Comparison of ENCODE assay signal across 1 cellular context in genomic region chr19:9818175-9818733, GRCh38.
A peak's percentile ranks its signal among the peaks of the same experiment; 100 is the strongest.
TF ChIP-seq lines count a peak whose summit lies in the region.

No MANE protein-coding gene starts in this region.

TF ChIP-seq in HepG2, 621 proteins besides CTCF, POLR2A, EP300 and RAD21 (continues in another document):
- TF ChIP-seq SRF (IDR thresholded peaks at IDR 0.05; ENCODE audit: low read depth, low read length): no peak
- peak; percentile 61; the same call in 1 of the 2 replicates for TF ChIP-seq ZNF703 (CRISPR knock-in tag; IDR thresholded peaks at IDR 0.05; ENCODE audit: borderline replicate concordance)
- TF ChIP-seq ZBTB20 (CRISPR knock-in tag; IDR thresholded peaks at IDR 0.05; ENCODE audit: borderline replicate concordance, low read depth): no peak
- TF ChIP-seq ZNF143 (CRISPR knock-in tag; IDR thresholded peaks at IDR 0.05): no peak
- no peak for TF ChIP-seq ZSCAN20 (CRISPR knock-in tag; IDR thresholded peaks at IDR 0.05; ENCODE audit: borderline replicate concordance)
- TF ChIP-seq ZNF256 (CRISPR knock-in tag; conservative IDR thresholded peaks at IDR 0.05): 0 out of 2 replicates have a peak, but pooled peaks have one; percentile 41
- TF ChIP-seq, protein P1, sequence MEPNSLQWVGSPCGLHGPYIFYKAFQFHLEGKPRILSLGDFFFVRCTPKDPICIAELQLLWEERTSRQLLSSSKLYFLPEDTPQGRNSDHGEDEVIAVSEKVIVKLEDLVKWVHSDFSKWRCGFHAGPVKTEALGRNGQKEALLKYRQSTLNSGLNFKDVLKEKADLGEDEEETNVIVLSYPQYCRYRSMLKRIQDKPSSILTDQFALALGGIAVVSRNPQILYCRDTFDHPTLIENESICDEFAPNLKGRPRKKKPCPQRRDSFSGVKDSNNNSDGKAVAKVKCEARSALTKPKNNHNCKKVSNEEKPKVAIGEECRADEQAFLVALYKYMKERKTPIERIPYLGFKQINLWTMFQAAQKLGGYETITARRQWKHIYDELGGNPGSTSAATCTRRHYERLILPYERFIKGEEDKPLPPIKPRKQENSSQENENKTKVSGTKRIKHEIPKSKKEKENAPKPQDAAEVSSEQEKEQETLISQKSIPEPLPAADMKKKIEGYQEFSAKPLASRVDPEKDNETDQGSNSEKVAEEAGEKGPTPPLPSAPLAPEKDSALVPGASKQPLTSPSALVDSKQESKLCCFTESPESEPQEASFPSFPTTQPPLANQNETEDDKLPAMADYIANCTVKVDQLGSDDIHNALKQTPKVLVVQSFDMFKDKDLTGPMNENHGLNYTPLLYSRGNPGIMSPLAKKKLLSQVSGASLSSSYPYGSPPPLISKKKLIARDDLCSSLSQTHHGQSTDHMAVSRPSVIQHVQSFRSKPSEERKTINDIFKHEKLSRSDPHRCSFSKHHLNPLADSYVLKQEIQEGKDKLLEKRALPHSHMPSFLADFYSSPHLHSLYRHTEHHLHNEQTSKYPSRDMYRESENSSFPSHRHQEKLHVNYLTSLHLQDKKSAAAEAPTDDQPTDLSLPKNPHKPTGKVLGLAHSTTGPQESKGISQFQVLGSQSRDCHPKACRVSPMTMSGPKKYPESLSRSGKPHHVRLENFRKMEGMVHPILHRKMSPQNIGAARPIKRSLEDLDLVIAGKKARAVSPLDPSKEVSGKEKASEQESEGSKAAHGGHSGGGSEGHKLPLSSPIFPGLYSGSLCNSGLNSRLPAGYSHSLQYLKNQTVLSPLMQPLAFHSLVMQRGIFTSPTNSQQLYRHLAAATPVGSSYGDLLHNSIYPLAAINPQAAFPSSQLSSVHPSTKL (CRISPR knock-in tag; IDR thresholded peaks at IDR 0.05): no peak
- no peak for TF ChIP-seq RFX3 (CRISPR knock-in tag; IDR thresholded peaks at IDR 0.05)
- TF ChIP-seq CBX2 (IDR thresholded peaks at IDR 0.05; ENCODE audit: low read depth, low read length): no peak
- TF ChIP-seq CBX2 (CRISPR knock-in tag; IDR thresholded peaks at IDR 0.05; ENCODE audit: low read depth): no peak; the same call in 1 of the 2 replicates
- TF ChIP-seq EHMT2 (IDR thresholded peaks at IDR 0.05; ENCODE audit: borderline replicate concordance, low read depth, low read length): no peak
- no peak for TF ChIP-seq ZNF280B (CRISPR knock-in tag; IDR thresholded peaks at IDR 0.05; ENCODE audit: borderline replicate concordance)
- no peak for TF ChIP-seq ZNF34 (CRISPR knock-in tag; IDR thresholded peaks at IDR 0.05; ENCODE audit: borderline replicate concordance)
- 0 out of 2 replicates have a peak, but pooled peaks have one; percentile 50 for TF ChIP-seq ZNF329 (CRISPR knock-in tag; IDR thresholded peaks at IDR 0.05; ENCODE audit: low read depth)
- no peak for TF ChIP-seq ZNF230 (CRISPR knock-in tag; IDR thresholded peaks at IDR 0.05)
- no peak for TF ChIP-seq ZBTB33 (CRISPR knock-in tag; IDR thresholded peaks at IDR 0.05)
- no peak for TF ChIP-seq TRIM22 (IDR thresholded peaks at IDR 0.05)
- TF ChIP-seq ZNF367 (CRISPR knock-in tag; IDR thresholded peaks at IDR 0.05; ENCODE audit: borderline replicate concordance): no peak
- no peak for TF ChIP-seq ZNF713 (CRISPR knock-in tag; IDR thresholded peaks at IDR 0.05)
- TF ChIP-seq BRD4 (CRISPR knock-in tag; IDR thresholded peaks at IDR 0.05): peak; percentile 81; the same call in 1 of the 2 replicates
- TF ChIP-seq TBX3 (IDR thresholded peaks at IDR 0.05; ENCODE audit: borderline replicate concordance): no peak
- TF ChIP-seq ZNF530 (CRISPR knock-in tag; IDR thresholded peaks at IDR 0.05; ENCODE audit: low read depth): no peak
- no peak for TF ChIP-seq ZBTB38 (CRISPR knock-in tag; IDR thresholded peaks at IDR 0.05)
- 0 out of 2 replicates have a peak, but pooled peaks have one; percentile 69 for TF ChIP-seq WIZ (CRISPR knock-in tag; IDR thresholded peaks at IDR 0.05)
- TF ChIP-seq XBP1 (CRISPR knock-in tag; IDR thresholded peaks at IDR 0.05): no peak
- TF ChIP-seq GPBP1L1 (CRISPR knock-in tag; IDR thresholded peaks at IDR 0.05): no peak
- TF ChIP-seq, protein P2, sequence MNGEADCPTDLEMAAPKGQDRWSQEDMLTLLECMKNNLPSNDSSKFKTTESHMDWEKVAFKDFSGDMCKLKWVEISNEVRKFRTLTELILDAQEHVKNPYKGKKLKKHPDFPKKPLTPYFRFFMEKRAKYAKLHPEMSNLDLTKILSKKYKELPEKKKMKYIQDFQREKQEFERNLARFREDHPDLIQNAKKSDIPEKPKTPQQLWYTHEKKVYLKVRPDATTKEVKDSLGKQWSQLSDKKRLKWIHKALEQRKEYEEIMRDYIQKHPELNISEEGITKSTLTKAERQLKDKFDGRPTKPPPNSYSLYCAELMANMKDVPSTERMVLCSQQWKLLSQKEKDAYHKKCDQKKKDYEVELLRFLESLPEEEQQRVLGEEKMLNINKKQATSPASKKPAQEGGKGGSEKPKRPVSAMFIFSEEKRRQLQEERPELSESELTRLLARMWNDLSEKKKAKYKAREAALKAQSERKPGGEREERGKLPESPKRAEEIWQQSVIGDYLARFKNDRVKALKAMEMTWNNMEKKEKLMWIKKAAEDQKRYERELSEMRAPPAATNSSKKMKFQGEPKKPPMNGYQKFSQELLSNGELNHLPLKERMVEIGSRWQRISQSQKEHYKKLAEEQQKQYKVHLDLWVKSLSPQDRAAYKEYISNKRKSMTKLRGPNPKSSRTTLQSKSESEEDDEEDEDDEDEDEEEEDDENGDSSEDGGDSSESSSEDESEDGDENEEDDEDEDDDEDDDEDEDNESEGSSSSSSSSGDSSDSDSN (CRISPR knock-in tag; IDR thresholded peaks at IDR 0.05): no peak
- no peak for TF ChIP-seq KLF13 (CRISPR knock-in tag; IDR thresholded peaks at IDR 0.05)
- 0 out of 2 replicates have a peak, but pooled peaks have one; percentile 71 for TF ChIP-seq ZFP90 (CRISPR knock-in tag; IDR thresholded peaks at IDR 0.05; ENCODE audit: borderline replicate concordance)
- TF ChIP-seq KDM5B (CRISPR knock-in tag; IDR thresholded peaks at IDR 0.05; ENCODE audit: borderline replicate concordance): peak; percentile 91
- TF ChIP-seq MED13 (CRISPR knock-in tag; IDR thresholded peaks at IDR 0.05): no peak
- no peak for TF ChIP-seq ZFP1 (CRISPR knock-in tag; IDR thresholded peaks at IDR 0.05)
- TF ChIP-seq SRSF1 (optimal IDR thresholded peaks at IDR 0.05; ENCODE audit: low read depth, low read length): no peak
- TF ChIP-seq ONECUT2 (CRISPR knock-in tag; IDR thresholded peaks at IDR 0.05): no peak
- no peak for TF ChIP-seq ZNF670 (CRISPR knock-in tag; IDR thresholded peaks at IDR 0.05; ENCODE audit: borderline replicate concordance)
- TF ChIP-seq ERF (CRISPR knock-in tag; IDR thresholded peaks at IDR 0.05): no peak
- TF ChIP-seq ZNF616 (CRISPR knock-in tag; IDR thresholded peaks at IDR 0.05; ENCODE audit: low read depth): no peak
- peak; percentile 52; the same call in 1 of the 2 replicates for TF ChIP-seq ZNF136 (CRISPR knock-in tag; IDR thresholded peaks at IDR 0.05; ENCODE audit: low read depth)
- TF ChIP-seq ARNTL (CRISPR knock-in tag; IDR thresholded peaks at IDR 0.05): no peak
- no peak for TF ChIP-seq SUZ12 (IDR thresholded peaks at IDR 0.05; ENCODE audit: low read depth, low read length)
- no peak for TF ChIP-seq ZNF224 (CRISPR knock-in tag; IDR thresholded peaks at IDR 0.05)
- TF ChIP-seq, protein P3, sequence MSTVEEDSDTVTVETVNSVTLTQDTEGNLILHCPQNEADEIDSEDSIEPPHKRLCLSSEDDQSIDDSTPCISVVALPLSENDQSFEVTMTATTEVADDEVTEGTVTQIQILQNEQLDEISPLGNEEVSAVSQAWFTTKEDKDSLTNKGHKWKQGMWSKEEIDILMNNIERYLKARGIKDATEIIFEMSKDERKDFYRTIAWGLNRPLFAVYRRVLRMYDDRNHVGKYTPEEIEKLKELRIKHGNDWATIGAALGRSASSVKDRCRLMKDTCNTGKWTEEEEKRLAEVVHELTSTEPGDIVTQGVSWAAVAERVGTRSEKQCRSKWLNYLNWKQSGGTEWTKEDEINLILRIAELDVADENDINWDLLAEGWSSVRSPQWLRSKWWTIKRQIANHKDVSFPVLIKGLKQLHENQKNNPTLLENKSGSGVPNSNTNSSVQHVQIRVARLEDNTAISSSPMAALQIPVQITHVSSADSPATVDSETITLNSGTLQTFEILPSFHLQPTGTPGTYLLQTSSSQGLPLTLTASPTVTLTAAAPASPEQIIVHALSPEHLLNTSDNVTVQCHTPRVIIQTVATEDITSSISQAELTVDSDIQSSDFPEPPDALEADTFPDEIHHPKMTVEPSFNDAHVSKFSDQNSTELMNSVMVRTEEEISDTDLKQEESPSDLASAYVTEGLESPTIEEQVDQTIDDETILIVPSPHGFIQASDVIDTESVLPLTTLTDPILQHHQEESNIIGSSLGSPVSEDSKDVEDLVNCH (CRISPR knock-in tag; IDR thresholded peaks at IDR 0.05): no peak
- TF ChIP-seq HOXD1 (CRISPR knock-in tag; IDR thresholded peaks at IDR 0.05): no peak; the same call in 1 of the 2 replicates
- no peak for TF ChIP-seq ZSCAN29 (CRISPR knock-in tag; conservative IDR thresholded peaks at IDR 0.05)
- TF ChIP-seq PLRG1 (conservative IDR thresholded peaks at IDR 0.05): no peak
- no peak for TF ChIP-seq SCMH1 (CRISPR knock-in tag; IDR thresholded peaks at IDR 0.05; ENCODE audit: borderline replicate concordance)
- no peak for TF ChIP-seq TOPORS (CRISPR knock-in tag; IDR thresholded peaks at IDR 0.05)
- TF ChIP-seq MEIS1 (CRISPR knock-in tag; IDR thresholded peaks at IDR 0.05; ENCODE audit: borderline replicate concordance): no peak
- TF ChIP-seq THAP11 (CRISPR knock-in tag; IDR thresholded peaks at IDR 0.05): no peak
- no peak; the same call in 1 of the 2 replicates for TF ChIP-seq NRL (CRISPR knock-in tag; IDR thresholded peaks at IDR 0.05; ENCODE audit: borderline replicate concordance)
- TF ChIP-seq, protein P4, sequence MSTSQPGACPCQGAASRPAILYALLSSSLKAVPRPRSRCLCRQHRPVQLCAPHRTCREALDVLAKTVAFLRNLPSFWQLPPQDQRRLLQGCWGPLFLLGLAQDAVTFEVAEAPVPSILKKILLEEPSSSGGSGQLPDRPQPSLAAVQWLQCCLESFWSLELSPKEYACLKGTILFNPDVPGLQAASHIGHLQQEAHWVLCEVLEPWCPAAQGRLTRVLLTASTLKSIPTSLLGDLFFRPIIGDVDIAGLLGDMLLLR (CRISPR knock-in tag; IDR thresholded peaks at IDR 0.05): peak; percentile 68; the same call in 1 of the 2 replicates
- no peak for TF ChIP-seq SIN3B (IDR thresholded peaks at IDR 0.05; ENCODE audit: low read length)
- no peak for TF ChIP-seq TCF12 (IDR thresholded peaks at IDR 0.05)
- no peak for TF ChIP-seq TCF12 (CRISPR knock-in tag; IDR thresholded peaks at IDR 0.05)
- no peak for TF ChIP-seq ZBTB8A (CRISPR knock-in tag; IDR thresholded peaks at IDR 0.05; ENCODE audit: borderline replicate concordance, low read depth)
- no peak for TF ChIP-seq ZNF619 (CRISPR knock-in tag; IDR thresholded peaks at IDR 0.05)
- 0 out of 2 replicates have a peak, but pooled peaks have one; percentile 14 for TF ChIP-seq ZNF704 (CRISPR knock-in tag; IDR thresholded peaks at IDR 0.05; ENCODE audit: borderline replicate concordance)
- peak; percentile 57; the same call in 1 of the 2 replicates for TF ChIP-seq ZNF563 (CRISPR knock-in tag; IDR thresholded peaks at IDR 0.05)
